In genomic region chr3:151895881-151896661, GRCh38 we compare ENCODE assay signal across 25 cellular contexts. TPM values are rescaled to one million over a fixed set of nuclear protein-coding genes. Genes with fewer than 3 reads are reported as not detected.
A peak's percentile ranks its signal among the peaks of the same experiment; 100 is the strongest.
DNase-seq lines count a peak whose midpoint lies in the region; ATAC-seq and TF ChIP-seq lines count a peak whose summit lies in the region.
"Had no signal": no experiment of that assay in that cellular context is flagged by ENCODE, and none has a peak within 500 bp of the region (broad histone marks: within the 10 kb centered on the region; RNA-seq: fewer than 3 reads in every experiment).

No MANE protein-coding gene starts in this region.

- CTCF ChIA-PET in mammary epithelial cell (lab: Charles Lee; ENCODE audit: low non-redundant PET), result no interaction called here
- CTCF ChIA-PET in MCF 10A (lab: Yijun Ruan, JAX), result interaction anchor here (0.6 kb wide), 1 partner anchor 1107 kb away, joined by 3 read pairs; no protein-coding TSS in a partner anchor
- CTCF ChIA-PET in SK-N-SH (lab: Yijun Ruan, JAX), result interaction anchor here (0.7 kb wide), 1 partner anchor 160 kb away, joined by 4 read pairs; no protein-coding TSS in a partner anchor
- CTCF ChIA-PET in activated CD4-positive, alpha-beta T cell treated with anti-CD3 and anti-CD28 coated beads, Interleukin-2, amount 10 ng/mL, durations not matched to agents 7 days and 5 days (lab: Charles Lee), result interaction anchor here (0.6 kb wide), 1 partner anchor 24 kb away, joined by 3 read pairs; no protein-coding TSS in a partner anchor

- no peaks in the 10 kb centered on the region for H3K9me3 Mint-ChIP-seq in MCF 10A (ENCODE audit: unreplicated experiment)
- H3K9me3 Mint-ChIP-seq in activated CD4-positive, alpha-beta T cell treated with anti-CD3 and anti-CD28 coated beads, Interleukin-2, amount 10 ng/mL, durations not matched to agents 7 days and 5 days, result no peaks in the 10 kb centered on the region
- H3K9me3 Mint-ChIP-seq: activated T-helper 17 cell treated with anti-CD3 and anti-CD28 coated beads, Interleukin-2, amount 50 U/mL, for 72 hours; stimulated activated naive CD8-positive, alpha-beta T cell treated with anti-CD3 and anti-CD28 coated beads, Interleukin-15, Interleukin-2, amounts not matched to agents 100 ng/mL and 50 ng/mL, for 24 hours had no signal

- H2AFZ ChIP-seq in mammary epithelial cell (ENCODE audit: low read depth, low read length), result no peak overlapping the region
- 0 out of 2 replicates have a peak overlapping the region, but pooled peaks have one; percentile 4 for H2AFZ ChIP-seq in SK-N-SH (ENCODE audit: low read depth)
- no peak overlapping the region for H2AFZ ChIP-seq in hepatocyte

- H3K27ac Mint-ChIP-seq in MCF 10A (ENCODE audit: low read depth, unreplicated experiment), result no peak overlapping the region
- H3K27ac Mint-ChIP-seq in activated CD4-positive, alpha-beta T cell treated with anti-CD3 and anti-CD28 coated beads, Interleukin-2, amount 10 ng/mL, durations not matched to agents 7 days and 5 days, result no peak overlapping the region
- H3K27ac Mint-ChIP-seq: activated naive CD8-positive, alpha-beta T cell; activated T-helper 17 cell treated with anti-CD3 and anti-CD28 coated beads, Interleukin-2, amount 50 U/mL, for 72 hours; stimulated activated naive CD8-positive, alpha-beta T cell treated with anti-CD3 and anti-CD28 coated beads, Interleukin-15, Interleukin-2, amounts not matched to agents 100 ng/mL and 50 ng/mL, for 24 hours had no signal

- TF ChIP-seq EP300 in SK-N-SH (IDR thresholded peaks at IDR 0.05; ENCODE audit: borderline replicate concordance in 1 of 2, low read depth in 1 of 2, low read length in 1 of 2), result peak; percentile 26 to 28; a peak in 2 of 4 replicates

- H3K4me3 ChIP-seq in mammary epithelial cell (replicated peaks in 1 of 3; ENCODE audit: insufficient read depth in 1 of 3, low read depth in 2 of 3, low read length in 3 of 3) (no peak overlapping the region), SK-N-SH (ENCODE audit: low read depth in 2 of 2, low read length in 1 of 2) (no peak overlapping the region), hepatocyte (no peak overlapping the region), dorsolateral prefrontal cortex (no peak overlapping the region)
- H3K4me3 ChIP-seq: BLaER1 treated with 17β-estradiol and CSF1 and Interleukin-3, amounts not matched to agents 10 nM and 100 nM; esophagus muscularis mucosa; thyroid gland had no signal

- TF ChIP-seq CTCF in mammary epithelial cell (conservative IDR thresholded peaks at IDR 0.05 in 1 of 2, IDR thresholded peaks at IDR 0.05 in 1 of 2; ENCODE audit: extremely low read depth in 1 of 2, insufficient read depth in 1 of 2, low read depth in 1 of 2, low read length in 2 of 2), result no peak
- TF ChIP-seq CTCF in MCF 10A (IDR thresholded peaks at IDR 0.05; ENCODE audit: unreplicated experiment), result no peak
- no peak for TF ChIP-seq CTCF in SK-N-SH (IDR thresholded peaks at IDR 0.05)
- TF ChIP-seq CTCF in hepatocyte (IDR thresholded peaks at IDR 0.05; ENCODE audit: poor library complexity), result no peak
- TF ChIP-seq CTCF in dorsolateral prefrontal cortex (IDR thresholded peaks at IDR 0.05 in 54 of 56, conservative IDR thresholded peaks at IDR 0.05 in 2 of 56; ENCODE audit: low read depth in 1 of 56, partially characterized antibody in 56 of 56), result no peak

- H3K9ac ChIP-seq in mammary epithelial cell (ENCODE audit: insufficient read depth, low read length) (no peak overlapping the region), SK-N-SH (peak overlapping the region; percentile 17; the same call in 1 of the 2 replicates)
- H3K9ac ChIP-seq: BLaER1 treated with 17β-estradiol and CSF1 and Interleukin-3, amounts not matched to agents 10 nM and 100 nM had no signal

- H3K4me1 ChIP-seq in mammary epithelial cell (ENCODE audit: insufficient read depth, low read length) (peaks cover 13% of the 10 kb centered on the region), SK-N-SH (ENCODE audit: control insufficient read depth in 1 of 2, insufficient read depth in 2 of 2, low read depth in 1 of 2, low read length in 1 of 2) (peaks cover 0 to 12% of the 10 kb centered on the region in 2 experiments; a peak in 1 of 4 replicates), hepatocyte (ENCODE audit: insufficient read depth) (no peaks in the 10 kb centered on the region)
- H3K4me1 ChIP-seq: thyroid gland had no signal

- H3K27me3 Mint-ChIP-seq in MCF 10A (ENCODE audit: insufficient read depth, unreplicated experiment), result no peaks in the 10 kb centered on the region
- H3K27me3 Mint-ChIP-seq in activated CD4-positive, alpha-beta T cell treated with anti-CD3 and anti-CD28 coated beads, Interleukin-2, amount 10 ng/mL, durations not matched to agents 7 days and 5 days, result no peaks in the 10 kb centered on the region
- H3K27me3 Mint-ChIP-seq: activated naive CD8-positive, alpha-beta T cell; activated T-helper 17 cell treated with anti-CD3 and anti-CD28 coated beads, Interleukin-2, amount 50 U/mL, for 72 hours; stimulated activated naive CD8-positive, alpha-beta T cell treated with anti-CD3 and anti-CD28 coated beads, Interleukin-15, Interleukin-2, amounts not matched to agents 100 ng/mL and 50 ng/mL, for 24 hours had no signal

- H3K36me3 Mint-ChIP-seq in MCF 10A (ENCODE audit: insufficient read depth, unreplicated experiment), result no peaks in the 10 kb centered on the region
- no peaks in the 10 kb centered on the region for H3K36me3 Mint-ChIP-seq in activated CD4-positive, alpha-beta T cell treated with anti-CD3 and anti-CD28 coated beads, Interleukin-2, amount 10 ng/mL, durations not matched to agents 7 days and 5 days (ENCODE audit: low read depth)

- H3K27me3 ChIP-seq in mammary epithelial cell (ENCODE audit: insufficient read depth, low read length), result no peaks in the 10 kb centered on the region
- H3K27me3 ChIP-seq in SK-N-SH (ENCODE audit: insufficient read depth), result no peaks in the 10 kb centered on the region
- H3K27me3 ChIP-seq in hepatocyte, result no peaks in the 10 kb centered on the region
- H3K27me3 ChIP-seq in dorsolateral prefrontal cortex, result no peaks in the 10 kb centered on the region
- H3K27me3 ChIP-seq: BLaER1 treated with 17β-estradiol and CSF1 and Interleukin-3, amounts not matched to agents 10 nM and 100 nM; esophagus muscularis mucosa; thyroid gland had no signal

- peaks cover 7% of the 10 kb centered on the region for H3K4me1 Mint-ChIP-seq in MCF 10A (ENCODE audit: insufficient read depth, unreplicated experiment)
- peaks cover 25% of the 10 kb centered on the region for H3K4me1 Mint-ChIP-seq in activated CD4-positive, alpha-beta T cell treated with anti-CD3 and anti-CD28 coated beads, Interleukin-2, amount 10 ng/mL, durations not matched to agents 7 days and 5 days
- H3K4me1 Mint-ChIP-seq: activated T-helper 17 cell treated with anti-CD3 and anti-CD28 coated beads, Interleukin-2, amount 50 U/mL, for 72 hours had no signal

- H3K36me3 ChIP-seq in mammary epithelial cell (ENCODE audit: insufficient read depth, low read length), result no peaks in the 10 kb centered on the region
- peaks cover 4 to 13% of the 10 kb centered on the region in 2 experiments for H3K36me3 ChIP-seq in SK-N-SH (replicated peaks in 1 of 2; ENCODE audit: control insufficient read depth in 1 of 2, insufficient read depth in 2 of 2, low read length in 1 of 2)
- no peaks in the 10 kb centered on the region for H3K36me3 ChIP-seq in hepatocyte (replicated peaks; ENCODE audit: insufficient read depth, low read depth)
- H3K36me3 ChIP-seq: BLaER1 treated with 17β-estradiol and CSF1 and Interleukin-3, amounts not matched to agents 10 nM and 100 nM; esophagus muscularis mucosa; thyroid gland had no signal

- ATAC-seq in left colon (no peak), HG02884 (IDR thresholded peaks at IDR 0.05; ENCODE audit: unreplicated experiment) (no peak)
- ATAC-seq: Panc1 had no signal

- H3K4me3 Mint-ChIP-seq in MCF 10A (ENCODE audit: unreplicated experiment), result no peak overlapping the region
- H3K4me3 Mint-ChIP-seq in activated CD4-positive, alpha-beta T cell treated with anti-CD3 and anti-CD28 coated beads, Interleukin-2, amount 10 ng/mL, durations not matched to agents 7 days and 5 days, result no peak overlapping the region
- H3K4me3 Mint-ChIP-seq: activated naive CD8-positive, alpha-beta T cell; activated T-helper 17 cell treated with anti-CD3 and anti-CD28 coated beads, Interleukin-2, amount 50 U/mL, for 72 hours; stimulated activated naive CD8-positive, alpha-beta T cell treated with anti-CD3 and anti-CD28 coated beads, Interleukin-15, Interleukin-2, amounts not matched to agents 100 ng/mL and 50 ng/mL, for 24 hours had no signal

- H3K27ac ChIP-seq in mammary epithelial cell (ENCODE audit: insufficient read depth, low read depth, low read length), result no peak overlapping the region
- peak overlapping the region; percentile 66 to 70; a peak in 3 of 4 replicates for H3K27ac ChIP-seq in SK-N-SH (ENCODE audit: low read depth in 2 of 2, low read length in 1 of 2)
- H3K27ac ChIP-seq in hepatocyte, result no peak overlapping the region
- H3K27ac ChIP-seq in dorsolateral prefrontal cortex, result no peak overlapping the region
- H3K27ac ChIP-seq: BLaER1 treated with 17β-estradiol and CSF1 and Interleukin-3, amounts not matched to agents 10 nM and 100 nM; esophagus muscularis mucosa; thyroid gland; VCaP had no signal

- DNase-seq in mammary epithelial cell (no peak), MCF 10A (ENCODE audit: unreplicated experiment) (no peak), SK-N-SH (no peak), hepatocyte (ENCODE audit: low spot score) (no peak), dorsolateral prefrontal cortex (no peak), left colon (no peak)
- no peak for DNase-seq in activated CD4-positive, alpha-beta T cell treated with anti-CD3 and anti-CD28 coated beads, Interleukin-2, amount 10 ng/mL, durations not matched to agents 7 days and 5 days
- DNase-seq: 8988T; activated CD8-positive, alpha-beta memory T cell treated with anti-CD3 and anti-CD28 coated beads, Interleukin-2, amount 50 U/mL, for 4 hours; Calu3; kidney glomerular epithelial cell; NCI-H2029 treated with DMSO at 0.1 percent for 48 hours; NK-92 treated with Interleukin-12 subunit alpha and Interleukin-12 subunit beta, amount 100 ng/mL, for 24 hours; stimulated activated CD4-positive, alpha-beta T cell treated with anti-CD3 and anti-CD28 coated beads, Interleukin-2, amount 100 ng/mL, for 48 hours; thyroid gland had no signal

- POLR2A ChIA-PET in MCF 10A (lab: Yijun Ruan, JAX), result interaction anchor here (0.7 to 0.9 kb wide), 2 partner anchors 84 to 596 kb away, joined by 3 read pairs; no protein-coding TSS in a partner anchor
- POLR2A ChIA-PET in SK-N-SH (lab: Yijun Ruan, JAX), result no interaction called here
- POLR2A ChIA-PET in activated CD4-positive, alpha-beta T cell treated with anti-CD3 and anti-CD28 coated beads, Interleukin-2, amount 10 ng/mL, durations not matched to agents 7 days and 5 days (lab: Charles Lee), result no interaction called here

- H3K9me3 ChIP-seq in mammary epithelial cell (replicated peaks; ENCODE audit: insufficient read depth, low read length), result no peaks in the 10 kb centered on the region
- H3K9me3 ChIP-seq in SK-N-SH, result no peaks in the 10 kb centered on the region
- no peaks in the 10 kb centered on the region for H3K9me3 ChIP-seq in hepatocyte (ENCODE audit: low read depth)
- H3K9me3 ChIP-seq: esophagus muscularis mucosa, thyroid gland had no signal

- no TSS peak for BruUV-seq in mammary epithelial cell (replicated peaks; lab: Mats Ljungman, UMichigan)
- BruUV-seq in MCF 10A (replicated peaks; lab: Mats Ljungman, UMichigan), result no TSS peak

- H3K9me2 ChIP-seq in SK-N-SH (no peaks in the 10 kb centered on the region), hepatocyte (replicated peaks; ENCODE audit: insufficient read depth) (no peaks in the 10 kb centered on the region)

- intact Hi-C loops in mammary epithelial cell (cut with micrococcal nuclease) (no loop called here), MCF 10A (cut with micrococcal nuclease) (no loop called here), dorsolateral prefrontal cortex (cut with DNase I) (no loop called here), left colon (cut with DNase I, micrococcal nuclease) (no loop called here)

- in situ Hi-C loops in mammary epithelial cell (cut with MboI; ENCODE audit: low sequenced_read_pairs in 2 of 2), result no loop called here

- H3K4me2 ChIP-seq in mammary epithelial cell (ENCODE audit: insufficient read depth, low read depth, low read length) (peak overlapping the region; percentile 1), SK-N-SH (0 out of 2 replicates have a peak overlapping the region, but pooled peaks have one; percentile 2), hepatocyte (peak overlapping the region; percentile 34)
- H3K4me2 ChIP-seq: BLaER1 treated with 17β-estradiol and CSF1 and Interleukin-3, amounts not matched to agents 10 nM and 100 nM had no signal

- dilution Hi-C loops in mammary epithelial cell (cut with HindIII; ENCODE audit: low sequenced_read_pairs), result no loop called here

- no peaks in the 10 kb centered on the region for H3K79me2 ChIP-seq in mammary epithelial cell (ENCODE audit: insufficient read depth, low read length)
- H3K79me2 ChIP-seq in SK-N-SH (ENCODE audit: insufficient read depth), result peaks cover 51% of the 10 kb centered on the region
- H3K79me2 ChIP-seq in hepatocyte, result no peaks in the 10 kb centered on the region

- H3F3A ChIP-seq in SK-N-SH (replicated peaks; ENCODE audit: insufficient read depth), result peaks cover 39% of the 10 kb centered on the region

- 67% methylated on average over 1 of the region's 1 CpG for WGBS in mammary epithelial cell (ENCODE audit: low coverage, missing lambda C conversion rate)
- WGBS in SK-N-SH (ENCODE audit: low lambda C conversion rate), result 8% methylated on average over 1 of the region's 1 CpG
- 63% methylated on average over 1 of the region's 1 CpG for WGBS in hepatocyte (ENCODE audit: low lambda C conversion rate, missing lambda C conversion rate)

- H4K20me1 ChIP-seq in mammary epithelial cell (ENCODE audit: insufficient read depth, low read length) (no peaks in the 10 kb centered on the region), SK-N-SH (ENCODE audit: insufficient read depth) (no peaks in the 10 kb centered on the region), hepatocyte (ENCODE audit: insufficient read depth, poor library complexity, severe bottlenecking) (no peaks in the 10 kb centered on the region)
- H4K20me1 ChIP-seq: BLaER1 treated with 17β-estradiol and CSF1 and Interleukin-3, amounts not matched to agents 10 nM and 100 nM had no signal

- no peak for TF ChIP-seq RAD21 in SK-N-SH (IDR thresholded peaks at IDR 0.05; ENCODE audit: low read length)

RNA-seq across cellular contexts. Expression of gene SUCNR1, which starts 22.6 kb away (rescaled TPM):
- not detected for total RNA-seq in mammary epithelial cell
- not detected for polyA plus RNA-seq in mammary epithelial cell
- not detected for polyA minus RNA-seq in mammary epithelial cell
- not detected in 2 replicates for total RNA-seq in MCF 10A (2022)
- polyA plus RNA-seq in SK-N-SH (2012; rRNA removed), result 1.5 and 2.9 TPM in 2 replicates
- 3.5 and 4.6 TPM in 2 replicates for polyA plus RNA-seq in SK-N-SH (2012; cell fraction: cytosol; rRNA removed)
- polyA plus RNA-seq in SK-N-SH (2012; cell fraction: nucleus; rRNA removed), result 1.1 and 3.5 TPM in 2 replicates
- total RNA-seq in hepatocyte, result 0.80 and 1.7 TPM in 2 replicates
- 0.40 and 0.45 TPM in 2 replicates for polyA plus RNA-seq in hepatocyte
- total RNA-seq in dorsolateral prefrontal cortex, result under 1 TPM in 71 of 120 experiments, not detected in 49; 0.10 to 0.60 (median 0.22) TPM
- not detected for total RNA-seq in activated CD4-positive, alpha-beta T cell treated with anti-CD3 and anti-CD28 coated beads, Interleukin-2, amount 10 ng/mL, durations not matched to agents 7 days and 5 days
- total RNA-seq in left colon, result under 1 TPM; 0.15 to 0.47 TPM
- total RNA-seq: activated T-helper 17 cell treated with anti-CD3 and anti-CD28 coated beads, Interleukin-2, amount 50 U/mL, for 72 hours; astrocyte; T-helper 1 cell treated with Interleukin-12 subunit alpha and Interleukin-12 subunit beta and Interleukin-4 antibody, amounts not matched to agents 30 ng/mL and 1 ng/mL, for 36 hours had no signal

Comparison
In these comparisons a context has a peak if more than half of its experiments do, and no peak if none do; other contexts are left out.
1. H3K27ac ChIP-seq: peak in SK-N-SH (2 of 2); none in mammary epithelial cell (single experiment), hepatocyte (single experiment) and dorsolateral prefrontal cortex (0 of 59).
2. Peak in every context shown above with its lines, with median percentiles within 50 percentile points of each other: H3K4me2 ChIP-seq.